In the genomic region with DNA sequence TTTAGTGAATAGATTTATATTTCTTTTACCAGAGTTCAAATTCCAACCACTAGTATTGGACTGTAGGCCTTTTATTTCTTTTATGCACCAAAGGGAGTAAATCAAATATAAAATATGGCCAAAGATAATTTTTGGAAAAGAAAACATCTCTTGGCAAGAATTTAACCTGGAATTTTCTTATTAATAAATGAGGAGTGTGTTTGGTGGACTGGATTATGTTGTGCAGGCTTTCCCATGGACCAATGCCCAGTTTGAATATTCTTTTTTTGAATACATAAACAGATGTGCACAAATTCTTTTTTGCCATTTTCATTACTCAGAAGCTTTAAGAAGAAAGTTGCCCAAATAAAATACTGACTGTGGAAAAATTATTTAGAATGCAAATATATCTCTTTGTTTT, we compare ENCODE assay signal across 22 cellular contexts. TPM values are rescaled to one million over a fixed set of nuclear protein-coding genes. Genes with fewer than 3 reads are reported as not detected.
"Had no signal": no experiment of that assay in that cellular context is flagged by ENCODE, and none has a peak within 500 bp of the region (broad histone marks: within the 10 kb centered on the region; RNA-seq: fewer than 3 reads in every experiment).

No MANE protein-coding gene starts in this region.

- H3K4me1 ChIP-seq: adrenal gland, SJCRH30 had no signal

- H3K27me3 ChIP-seq: adrenal gland, SJCRH30 had no signal

- H3K4me3 ChIP-seq: adrenal gland, SJCRH30 had no signal

- H3K27ac ChIP-seq: adrenal gland, SJCRH30 had no signal

- ATAC-seq: activated CD4-positive, CD25-positive, alpha-beta regulatory T cell treated with anti-CD3 and anti-CD28 coated beads, Interleukin-2, amount 50 U/mL, for 24 hours; activated CD8-positive, alpha-beta T cell treated with anti-CD3 and anti-CD28 coated beads for 36 hours; activated T-cell treated with anti-CD3 and anti-CD28 coated beads, Interleukin-2, amount 50 U/mL, for 72 hours had no signal

- DNase-seq: activated CD4-positive, alpha-beta T cell treated with anti-CD3 and anti-CD28 coated beads for 4 hours; activated CD8-positive, alpha-beta memory T cell treated with anti-CD3 and anti-CD28 coated beads, Interleukin-2, amount 50 U/mL, for 4 hours; activated CD8-positive, alpha-beta T cell treated with anti-CD3 and anti-CD28 coated beads for 36 hours; activated gamma-delta T cell treated with Interleukin-2 at 50 U/mL for 16 hours; activated naive CD4-positive, alpha-beta T cell treated with anti-CD3 and anti-CD28 coated beads, Interleukin-2, amount 10 ng/mL, durations not matched to agents 7 days and 5 days; activated naive CD8-positive, alpha-beta T cell treated with anti-CD3 and anti-CD28 coated beads for 36 hours; activated T-cell treated with anti-CD3 and anti-CD28 coated beads, Interleukin-2, amount 50 U/mL, for 72 hours; adrenal gland; anterior cingulate cortex; KG1; NCI-H1048; NCI-H1417; NCI-H1930; NCI-H2171; NCI-H2227 treated with DMSO at 0.1 percent for 48 hours; NCI-H510A; NCI-H526 treated with DMSO at 0.1 percent for 48 hours; NCI-H82; SJCRH30 had no signal

- H3K9me3 ChIP-seq: adrenal gland, SJCRH30 had no signal

- H3K36me3 ChIP-seq: adrenal gland, SJCRH30 had no signal

RNA-seq across cellular contexts. Expression of gene PRKG1, which starts 22.1 kb away (rescaled TPM):
- total RNA-seq: activated CD8-positive, alpha-beta T cell treated with anti-CD3 and anti-CD28 coated beads for 36 hours; activated naive CD8-positive, alpha-beta T cell treated with anti-CD3 and anti-CD28 coated beads for 36 hours; activated T-cell treated with anti-CD3 and anti-CD28 coated beads, Interleukin-2, amount 50 U/mL, for 72 hours; activated T-helper 2 cell treated with anti-CD3 and anti-CD28 coated beads, Interferon-gamma antibody, Interleukin-2, Interleukin-4, amounts not matched to agents 10 μg/mL and 5 μg/mL and 100 μg/mL, durations not matched to agents 14 hours and 24 hours and 36 hours; OCI-LY7 had no signal
